Comparison of ENCODE assay signal across 8 cellular contexts in genomic region chrX:39854772-39855747, GRCh38.
DNase-seq lines count a peak whose midpoint lies in the region; ATAC-seq lines count a peak whose summit lies in the region.

No MANE protein-coding gene starts in this region.

- H3K9me3 ChIP-seq in KOPT-K1 (ENCODE audit: insufficient read depth, low read length, poor library complexity, severe bottlenecking) (no peaks in the 10 kb centered on the region), mucosa of rectum (ENCODE audit: control insufficient read depth in 2 of 2, low read length in 2 of 2) (peaks cover 0 to 3% of the 10 kb centered on the region in 2 donors)

- H3K36me3 ChIP-seq in KOPT-K1 (ENCODE audit: insufficient read depth, low read length) (no peaks in the 10 kb centered on the region), mucosa of rectum (ENCODE audit: control insufficient read depth in 2 of 2, insufficient read depth in 2 of 2, low read length in 2 of 2) (no peaks in the 10 kb centered on the region)

- H3K27ac ChIP-seq in KOPT-K1 (ENCODE audit: low read depth, low read length, poor library complexity, severe bottlenecking): peak overlapping the region; percentile 98
- H3K27ac ChIP-seq in mucosa of rectum (ENCODE audit: low read depth in 2 of 2, low read length in 2 of 2): peak overlapping the region; percentile 19 to 68

- H3K4me1 ChIP-seq in mucosa of rectum (ENCODE audit: control insufficient read depth in 2 of 2, insufficient read depth in 2 of 2, low read length in 2 of 2): peaks cover 0 to 7% of the 10 kb centered on the region in 2 donors

- H3K9ac ChIP-seq in mucosa of rectum (ENCODE audit: low read depth in 1 of 2, low read length in 2 of 2): peak overlapping the region in 1 of 2 donors; percentile 2

- DNase-seq in GDM1 (lab: John Stamatoyannopoulos, UW) (peak; percentile 83), HPDE6-E6E7 (ENCODE audit: extremely low spot score) (no peak), posterior cingulate gyrus (no peak), amniotic stem cell (lab: John Stamatoyannopoulos, UW) (no peak)
- peak; percentile 35 to 49 (median 37) for DNase-seq in activated CD8-positive, alpha-beta memory T cell treated with anti-CD3 and anti-CD28 coated beads for 48 hours (ENCODE audit: low read depth in 2 of 3, low spot score in 2 of 3)

- H3K4me3 ChIP-seq in mucosa of rectum (ENCODE audit: low read length in 2 of 2): peak overlapping the region in 1 of 2 donors; percentile 58

- no peaks in the 10 kb centered on the region for H3K27me3 ChIP-seq in mucosa of rectum (ENCODE audit: control insufficient read depth in 2 of 2, insufficient read depth in 2 of 2, low read length in 2 of 2)

- intact Hi-C loops in posterior cingulate gyrus (cut with DNase I): no loop called here

- peak; percentile 69 for ATAC-seq in GM21528 (IDR thresholded peaks at IDR 0.05; ENCODE audit: low FRiP score, unreplicated experiment)

Comparison
In these comparisons a context has a peak if more than half of its experiments do, and no peak if none do; other contexts are left out.
1. DNase-seq: peak in GDM1 (single experiment) and activated CD8-positive, alpha-beta memory T cell treated with anti-CD3 and anti-CD28 coated beads for 48 hours (3 of 3); none in HPDE6-E6E7 (single experiment), posterior cingulate gyrus (0 of 10) and amniotic stem cell (single experiment).